Comparison of ENCODE assay signal across 1 cellular context in the genomic region with DNA sequence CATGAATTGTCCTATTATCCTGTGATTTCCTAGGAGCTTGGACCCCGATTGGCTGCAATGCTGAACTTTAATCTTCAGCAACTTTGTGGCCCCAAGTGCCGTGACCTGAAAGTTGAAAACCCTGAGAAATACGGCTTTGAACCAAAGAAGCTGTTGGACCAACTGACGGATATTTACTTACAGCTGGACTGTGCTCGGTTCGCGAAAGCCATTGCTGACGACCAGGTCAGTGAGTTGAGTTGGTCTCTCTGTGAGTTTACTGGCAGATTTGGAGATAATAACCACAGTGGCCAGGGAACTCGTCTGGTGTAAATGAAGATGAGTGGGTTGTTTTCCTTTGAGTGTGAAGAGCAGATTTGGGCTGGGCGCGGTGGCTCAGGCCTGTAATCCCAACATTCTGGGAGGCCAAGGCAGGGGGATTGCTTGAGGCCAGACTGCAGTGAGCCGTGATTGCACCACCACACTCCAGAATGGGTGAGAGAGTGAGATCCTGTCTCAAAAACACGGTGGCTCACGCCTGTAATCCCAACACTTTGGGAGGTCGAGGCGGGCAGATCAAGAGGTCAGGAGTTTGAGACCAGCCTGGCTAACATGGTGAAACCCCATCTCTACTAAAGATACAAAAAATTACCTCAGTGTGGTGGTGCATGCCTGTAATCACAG.
TF ChIP-seq lines count a peak whose summit lies in the region.

No MANE protein-coding gene starts in this region.

TF ChIP-seq in HepG2, 621 proteins besides CTCF, POLR2A, EP300 and RAD21 (continued from another document and continues in another):
- TF ChIP-seq ZNF232 (CRISPR knock-in tag; IDR thresholded peaks at IDR 0.05; ENCODE audit: borderline replicate concordance) (peak; percentile 75; the same call in 1 of the 2 replicates), BRD4 (CRISPR knock-in tag; IDR thresholded peaks at IDR 0.05) (peak; percentile 81; the same call in 1 of the 2 replicates), GABPA (IDR thresholded peaks at IDR 0.05; ENCODE audit: low read depth, low read length) (no peak), GABPA (CRISPR knock-in tag; IDR thresholded peaks at IDR 0.05; ENCODE audit: low read depth) (peak; percentile 45; the same call in 1 of the 2 replicates), NFATC3 (CRISPR knock-in tag; IDR thresholded peaks at IDR 0.05) (no peak), FOXC1 (CRISPR knock-in tag; IDR thresholded peaks at IDR 0.05; ENCODE audit: borderline replicate concordance) (no peak; the same call in 1 of the 2 replicates), FOSL1 (CRISPR knock-in tag; IDR thresholded peaks at IDR 0.05; ENCODE audit: borderline replicate concordance) (no peak), RXRB (CRISPR knock-in tag; IDR thresholded peaks at IDR 0.05; ENCODE audit: borderline replicate concordance) (peak; percentile 94), ZNF121 (CRISPR knock-in tag; IDR thresholded peaks at IDR 0.05) (peak; percentile 48; the same call in 1 of the 2 replicates), NRL (CRISPR knock-in tag; IDR thresholded peaks at IDR 0.05; ENCODE audit: borderline replicate concordance) (peak; percentile 73; the same call in 1 of the 2 replicates), KDM6A (CRISPR knock-in tag; IDR thresholded peaks at IDR 0.05; ENCODE audit: low read depth) (peak; percentile 82), ZBTB20 (CRISPR knock-in tag; IDR thresholded peaks at IDR 0.05; ENCODE audit: borderline replicate concordance, low read depth) (peak; percentile 77; the same call in 1 of the 2 replicates), ZNF772 (CRISPR knock-in tag; IDR thresholded peaks at IDR 0.05) (no peak), SCMH1 (CRISPR knock-in tag; IDR thresholded peaks at IDR 0.05; ENCODE audit: borderline replicate concordance) (no peak), KAT8 (CRISPR knock-in tag; IDR thresholded peaks at IDR 0.05) (no peak), GPN1 (CRISPR knock-in tag; IDR thresholded peaks at IDR 0.05; ENCODE audit: borderline replicate concordance) (no peak), NFIB (CRISPR knock-in tag; IDR thresholded peaks at IDR 0.05; ENCODE audit: borderline replicate concordance) (no peak), HOXA7 (CRISPR knock-in tag; IDR thresholded peaks at IDR 0.05) (no peak), GZF1 (CRISPR knock-in tag; IDR thresholded peaks at IDR 0.05) (peak; percentile 98), PRPF4 (IDR thresholded peaks at IDR 0.05; ENCODE audit: low read depth, low read length, poor library complexity, severe bottlenecking) (no peak), EHMT2 (IDR thresholded peaks at IDR 0.05; ENCODE audit: borderline replicate concordance, low read depth, low read length) (peak; percentile 37; the same call in 1 of the 2 replicates), ZNF317 (CRISPR knock-in tag; IDR thresholded peaks at IDR 0.05) (peak; percentile 60; the same call in 1 of the 2 replicates), ZBTB7B (CRISPR knock-in tag; IDR thresholded peaks at IDR 0.05) (peak; percentile 69; the same call in 1 of the 2 replicates), YEATS4 (CRISPR knock-in tag; IDR thresholded peaks at IDR 0.05; ENCODE audit: borderline replicate concordance) (peak; percentile 68; the same call in 1 of the 2 replicates), TBP (CRISPR knock-in tag; IDR thresholded peaks at IDR 0.05) (no peak)
- TF ChIP-seq, protein P1, sequence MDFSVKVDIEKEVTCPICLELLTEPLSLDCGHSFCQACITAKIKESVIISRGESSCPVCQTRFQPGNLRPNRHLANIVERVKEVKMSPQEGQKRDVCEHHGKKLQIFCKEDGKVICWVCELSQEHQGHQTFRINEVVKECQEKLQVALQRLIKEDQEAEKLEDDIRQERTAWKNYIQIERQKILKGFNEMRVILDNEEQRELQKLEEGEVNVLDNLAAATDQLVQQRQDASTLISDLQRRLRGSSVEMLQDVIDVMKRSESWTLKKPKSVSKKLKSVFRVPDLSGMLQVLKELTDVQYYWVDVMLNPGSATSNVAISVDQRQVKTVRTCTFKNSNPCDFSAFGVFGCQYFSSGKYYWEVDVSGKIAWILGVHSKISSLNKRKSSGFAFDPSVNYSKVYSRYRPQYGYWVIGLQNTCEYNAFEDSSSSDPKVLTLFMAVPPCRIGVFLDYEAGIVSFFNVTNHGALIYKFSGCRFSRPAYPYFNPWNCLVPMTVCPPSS (IDR thresholded peaks at IDR 0.05), result no peak
- TF ChIP-seq, protein P2, sequence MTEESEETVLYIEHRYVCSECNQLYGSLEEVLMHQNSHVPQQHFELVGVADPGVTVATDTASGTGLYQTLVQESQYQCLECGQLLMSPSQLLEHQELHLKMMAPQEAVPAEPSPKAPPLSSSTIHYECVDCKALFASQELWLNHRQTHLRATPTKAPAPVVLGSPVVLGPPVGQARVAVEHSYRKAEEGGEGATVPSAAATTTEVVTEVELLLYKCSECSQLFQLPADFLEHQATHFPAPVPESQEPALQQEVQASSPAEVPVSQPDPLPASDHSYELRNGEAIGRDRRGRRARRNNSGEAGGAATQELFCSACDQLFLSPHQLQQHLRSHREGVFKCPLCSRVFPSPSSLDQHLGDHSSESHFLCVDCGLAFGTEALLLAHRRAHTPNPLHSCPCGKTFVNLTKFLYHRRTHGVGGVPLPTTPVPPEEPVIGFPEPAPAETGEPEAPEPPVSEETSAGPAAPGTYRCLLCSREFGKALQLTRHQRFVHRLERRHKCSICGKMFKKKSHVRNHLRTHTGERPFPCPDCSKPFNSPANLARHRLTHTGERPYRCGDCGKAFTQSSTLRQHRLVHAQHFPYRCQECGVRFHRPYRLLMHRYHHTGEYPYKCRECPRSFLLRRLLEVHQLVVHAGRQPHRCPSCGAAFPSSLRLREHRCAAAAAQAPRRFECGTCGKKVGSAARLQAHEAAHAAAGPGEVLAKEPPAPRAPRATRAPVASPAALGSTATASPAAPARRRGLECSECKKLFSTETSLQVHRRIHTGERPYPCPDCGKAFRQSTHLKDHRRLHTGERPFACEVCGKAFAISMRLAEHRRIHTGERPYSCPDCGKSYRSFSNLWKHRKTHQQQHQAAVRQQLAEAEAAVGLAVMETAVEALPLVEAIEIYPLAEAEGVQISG (CRISPR knock-in tag; IDR thresholded peaks at IDR 0.05), result peak; percentile 73; the same call in 1 of the 2 replicates
- TF ChIP-seq, protein P3, sequence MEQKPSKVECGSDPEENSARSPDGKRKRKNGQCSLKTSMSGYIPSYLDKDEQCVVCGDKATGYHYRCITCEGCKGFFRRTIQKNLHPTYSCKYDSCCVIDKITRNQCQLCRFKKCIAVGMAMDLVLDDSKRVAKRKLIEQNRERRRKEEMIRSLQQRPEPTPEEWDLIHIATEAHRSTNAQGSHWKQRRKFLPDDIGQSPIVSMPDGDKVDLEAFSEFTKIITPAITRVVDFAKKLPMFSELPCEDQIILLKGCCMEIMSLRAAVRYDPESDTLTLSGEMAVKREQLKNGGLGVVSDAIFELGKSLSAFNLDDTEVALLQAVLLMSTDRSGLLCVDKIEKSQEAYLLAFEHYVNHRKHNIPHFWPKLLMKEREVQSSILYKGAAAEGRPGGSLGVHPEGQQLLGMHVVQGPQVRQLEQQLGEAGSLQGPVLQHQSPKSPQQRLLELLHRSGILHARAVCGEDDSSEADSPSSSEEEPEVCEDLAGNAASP (CRISPR knock-in tag; IDR thresholded peaks at IDR 0.05; ENCODE audit: borderline replicate concordance), result peak; percentile 93
- TF ChIP-seq, protein P4, sequence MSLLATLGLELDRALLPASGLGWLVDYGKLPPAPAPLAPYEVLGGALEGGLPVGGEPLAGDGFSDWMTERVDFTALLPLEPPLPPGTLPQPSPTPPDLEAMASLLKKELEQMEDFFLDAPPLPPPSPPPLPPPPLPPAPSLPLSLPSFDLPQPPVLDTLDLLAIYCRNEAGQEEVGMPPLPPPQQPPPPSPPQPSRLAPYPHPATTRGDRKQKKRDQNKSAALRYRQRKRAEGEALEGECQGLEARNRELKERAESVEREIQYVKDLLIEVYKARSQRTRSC (CRISPR knock-in tag; IDR thresholded peaks at IDR 0.05; ENCODE audit: low read depth), result no peak
- TF ChIP-seq, protein P5, sequence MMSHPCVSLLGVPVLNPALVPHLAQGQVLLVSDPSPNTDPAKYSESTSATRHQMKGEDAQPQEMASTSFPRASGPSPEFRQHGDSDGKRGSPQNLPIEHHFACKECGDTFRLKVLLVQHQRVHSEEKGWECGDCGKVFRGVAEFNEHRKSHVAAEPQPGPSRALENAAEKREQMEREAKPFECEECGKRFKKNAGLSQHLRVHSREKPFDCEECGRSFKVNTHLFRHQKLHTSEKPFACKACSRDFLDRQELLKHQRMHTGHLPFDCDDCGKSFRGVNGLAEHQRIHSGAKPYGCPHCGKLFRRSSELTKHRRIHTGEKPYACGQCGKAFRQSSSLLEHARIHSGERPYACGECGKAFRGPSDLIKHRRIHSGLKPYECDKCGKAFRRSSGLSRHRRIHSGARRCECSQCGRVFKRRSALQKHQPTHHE (CRISPR knock-in tag; IDR thresholded peaks at IDR 0.05; ENCODE audit: borderline replicate concordance), result 0 out of 2 replicates have a peak, but pooled peaks have one; percentile 38
- TF ChIP-seq, protein P6, sequence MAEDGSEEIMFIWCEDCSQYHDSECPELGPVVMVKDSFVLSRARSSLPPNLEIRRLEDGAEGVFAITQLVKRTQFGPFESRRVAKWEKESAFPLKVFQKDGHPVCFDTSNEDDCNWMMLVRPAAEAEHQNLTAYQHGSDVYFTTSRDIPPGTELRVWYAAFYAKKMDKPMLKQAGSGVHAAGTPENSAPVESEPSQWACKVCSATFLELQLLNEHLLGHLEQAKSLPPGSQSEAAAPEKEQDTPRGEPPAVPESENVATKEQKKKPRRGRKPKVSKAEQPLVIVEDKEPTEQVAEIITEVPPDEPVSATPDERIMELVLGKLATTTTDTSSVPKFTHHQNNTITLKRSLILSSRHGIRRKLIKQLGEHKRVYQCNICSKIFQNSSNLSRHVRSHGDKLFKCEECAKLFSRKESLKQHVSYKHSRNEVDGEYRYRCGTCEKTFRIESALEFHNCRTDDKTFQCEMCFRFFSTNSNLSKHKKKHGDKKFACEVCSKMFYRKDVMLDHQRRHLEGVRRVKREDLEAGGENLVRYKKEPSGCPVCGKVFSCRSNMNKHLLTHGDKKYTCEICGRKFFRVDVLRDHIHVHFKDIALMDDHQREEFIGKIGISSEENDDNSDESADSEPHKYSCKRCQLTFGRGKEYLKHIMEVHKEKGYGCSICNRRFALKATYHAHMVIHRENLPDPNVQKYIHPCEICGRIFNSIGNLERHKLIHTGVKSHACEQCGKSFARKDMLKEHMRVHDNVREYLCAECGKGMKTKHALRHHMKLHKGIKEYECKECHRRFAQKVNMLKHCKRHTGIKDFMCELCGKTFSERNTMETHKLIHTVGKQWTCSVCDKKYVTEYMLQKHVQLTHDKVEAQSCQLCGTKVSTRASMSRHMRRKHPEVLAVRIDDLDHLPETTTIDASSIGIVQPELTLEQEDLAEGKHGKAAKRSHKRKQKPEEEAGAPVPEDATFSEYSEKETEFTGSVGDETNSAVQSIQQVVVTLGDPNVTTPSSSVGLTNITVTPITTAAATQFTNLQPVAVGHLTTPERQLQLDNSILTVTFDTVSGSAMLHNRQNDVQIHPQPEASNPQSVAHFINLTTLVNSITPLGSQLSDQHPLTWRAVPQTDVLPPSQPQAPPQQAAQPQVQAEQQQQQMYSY (CRISPR knock-in tag; IDR thresholded peaks at IDR 0.05), result no peak
- TF ChIP-seq, protein P7, sequence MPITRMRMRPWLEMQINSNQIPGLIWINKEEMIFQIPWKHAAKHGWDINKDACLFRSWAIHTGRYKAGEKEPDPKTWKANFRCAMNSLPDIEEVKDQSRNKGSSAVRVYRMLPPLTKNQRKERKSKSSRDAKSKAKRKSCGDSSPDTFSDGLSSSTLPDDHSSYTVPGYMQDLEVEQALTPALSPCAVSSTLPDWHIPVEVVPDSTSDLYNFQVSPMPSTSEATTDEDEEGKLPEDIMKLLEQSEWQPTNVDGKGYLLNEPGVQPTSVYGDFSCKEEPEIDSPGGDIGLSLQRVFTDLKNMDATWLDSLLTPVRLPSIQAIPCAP (CRISPR knock-in tag; IDR thresholded peaks at IDR 0.05; ENCODE audit: low read depth), result no peak
- TF ChIP-seq, protein P8, sequence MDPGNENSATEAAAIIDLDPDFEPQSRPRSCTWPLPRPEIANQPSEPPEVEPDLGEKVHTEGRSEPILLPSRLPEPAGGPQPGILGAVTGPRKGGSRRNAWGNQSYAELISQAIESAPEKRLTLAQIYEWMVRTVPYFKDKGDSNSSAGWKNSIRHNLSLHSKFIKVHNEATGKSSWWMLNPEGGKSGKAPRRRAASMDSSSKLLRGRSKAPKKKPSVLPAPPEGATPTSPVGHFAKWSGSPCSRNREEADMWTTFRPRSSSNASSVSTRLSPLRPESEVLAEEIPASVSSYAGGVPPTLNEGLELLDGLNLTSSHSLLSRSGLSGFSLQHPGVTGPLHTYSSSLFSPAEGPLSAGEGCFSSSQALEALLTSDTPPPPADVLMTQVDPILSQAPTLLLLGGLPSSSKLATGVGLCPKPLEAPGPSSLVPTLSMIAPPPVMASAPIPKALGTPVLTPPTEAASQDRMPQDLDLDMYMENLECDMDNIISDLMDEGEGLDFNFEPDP (CRISPR knock-in tag; conservative IDR thresholded peaks at IDR 0.05), result no peak
- TF ChIP-seq, protein P9, sequence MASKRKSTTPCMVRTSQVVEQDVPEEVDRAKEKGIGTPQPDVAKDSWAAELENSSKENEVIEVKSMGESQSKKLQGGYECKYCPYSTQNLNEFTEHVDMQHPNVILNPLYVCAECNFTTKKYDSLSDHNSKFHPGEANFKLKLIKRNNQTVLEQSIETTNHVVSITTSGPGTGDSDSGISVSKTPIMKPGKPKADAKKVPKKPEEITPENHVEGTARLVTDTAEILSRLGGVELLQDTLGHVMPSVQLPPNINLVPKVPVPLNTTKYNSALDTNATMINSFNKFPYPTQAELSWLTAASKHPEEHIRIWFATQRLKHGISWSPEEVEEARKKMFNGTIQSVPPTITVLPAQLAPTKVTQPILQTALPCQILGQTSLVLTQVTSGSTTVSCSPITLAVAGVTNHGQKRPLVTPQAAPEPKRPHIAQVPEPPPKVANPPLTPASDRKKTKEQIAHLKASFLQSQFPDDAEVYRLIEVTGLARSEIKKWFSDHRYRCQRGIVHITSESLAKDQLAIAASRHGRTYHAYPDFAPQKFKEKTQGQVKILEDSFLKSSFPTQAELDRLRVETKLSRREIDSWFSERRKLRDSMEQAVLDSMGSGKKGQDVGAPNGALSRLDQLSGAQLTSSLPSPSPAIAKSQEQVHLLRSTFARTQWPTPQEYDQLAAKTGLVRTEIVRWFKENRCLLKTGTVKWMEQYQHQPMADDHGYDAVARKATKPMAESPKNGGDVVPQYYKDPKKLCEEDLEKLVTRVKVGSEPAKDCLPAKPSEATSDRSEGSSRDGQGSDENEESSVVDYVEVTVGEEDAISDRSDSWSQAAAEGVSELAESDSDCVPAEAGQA (IDR thresholded peaks at IDR 0.05; ENCODE audit: low read depth), result 0 out of 2 replicates have a peak, but pooled peaks have one; percentile 21
- TF ChIP-seq, protein P9 (CRISPR knock-in tag; IDR thresholded peaks at IDR 0.05; ENCODE audit: borderline replicate concordance), result no peak; the same call in 1 of the 2 replicates
